ENCODE assay signal across 1 cellular context in the genomic region with DNA sequence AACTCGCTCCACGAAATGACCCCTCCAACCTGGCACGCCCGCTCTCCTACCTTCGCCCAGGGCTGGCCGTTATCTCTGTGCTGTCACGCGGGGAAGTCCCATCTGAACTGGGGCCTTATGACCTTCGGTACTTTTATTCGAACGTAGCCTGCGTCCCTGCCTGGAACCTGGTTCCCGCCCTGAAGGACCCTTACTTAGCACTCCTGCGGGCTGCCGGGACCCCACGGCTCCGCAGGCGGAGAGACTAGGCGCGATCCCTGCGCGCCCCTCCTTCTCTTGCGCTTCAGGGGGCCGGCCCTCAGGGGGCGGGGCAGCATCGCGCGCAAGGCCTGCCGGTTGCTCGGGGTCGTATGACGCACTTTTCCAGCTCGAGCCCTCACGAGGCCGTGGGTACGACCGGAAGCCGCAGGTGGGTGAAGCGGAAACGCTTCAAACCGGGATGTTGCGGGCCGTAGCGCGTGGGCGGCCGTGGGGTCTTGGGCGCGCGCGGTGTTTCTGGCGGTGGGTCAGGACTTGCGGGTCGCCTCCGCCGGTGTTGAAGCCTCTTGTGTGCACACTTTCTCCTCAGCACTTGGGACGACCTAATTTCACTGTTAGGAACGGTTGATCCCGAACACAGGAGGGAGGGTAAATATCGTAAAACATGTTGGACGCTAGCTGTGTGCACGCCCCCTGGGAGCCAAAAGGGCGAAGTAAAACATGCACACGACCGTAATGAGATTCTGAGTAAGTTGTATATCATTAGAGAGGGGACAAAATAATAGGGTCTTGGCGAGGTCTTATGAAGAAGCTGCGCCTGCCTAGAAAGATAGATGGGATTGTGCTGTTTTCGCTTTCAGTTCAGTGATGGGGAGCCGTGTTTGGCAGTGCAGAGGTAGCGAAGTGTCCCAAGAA.
TF ChIP-seq lines count a peak whose summit lies in the region.

A gene (plus strand): TSS at position 325 of the 894 bp plus-strand sequence. CDS start 6,991 bp downstream, outside the sequence.
A gene with protein sequence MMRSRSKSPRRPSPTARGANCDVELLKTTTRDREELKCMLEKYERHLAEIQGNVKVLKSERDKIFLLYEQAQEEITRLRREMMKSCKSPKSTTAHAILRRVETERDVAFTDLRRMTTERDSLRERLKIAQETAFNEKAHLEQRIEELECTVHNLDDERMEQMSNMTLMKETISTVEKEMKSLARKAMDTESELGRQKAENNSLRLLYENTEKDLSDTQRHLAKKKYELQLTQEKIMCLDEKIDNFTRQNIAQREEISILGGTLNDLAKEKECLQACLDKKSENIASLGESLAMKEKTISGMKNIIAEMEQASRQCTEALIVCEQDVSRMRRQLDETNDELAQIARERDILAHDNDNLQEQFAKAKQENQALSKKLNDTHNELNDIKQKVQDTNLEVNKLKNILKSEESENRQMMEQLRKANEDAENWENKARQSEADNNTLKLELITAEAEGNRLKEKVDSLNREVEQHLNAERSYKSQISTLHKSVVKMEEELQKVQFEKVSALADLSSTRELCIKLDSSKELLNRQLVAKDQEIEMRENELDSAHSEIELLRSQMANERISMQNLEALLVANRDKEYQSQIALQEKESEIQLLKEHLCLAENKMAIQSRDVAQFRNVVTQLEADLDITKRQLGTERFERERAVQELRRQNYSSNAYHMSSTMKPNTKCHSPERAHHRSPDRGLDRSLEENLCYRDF (minus strand): TSS at position 300 of the 894 bp plus-strand sequence. CDS start 45,503 bp downstream, outside the sequence.

TF ChIP-seq in HepG2, 621 proteins besides CTCF, POLR2A, EP300 and RAD21 (continued from another document and continues in another):
- TF ChIP-seq, protein P1, sequence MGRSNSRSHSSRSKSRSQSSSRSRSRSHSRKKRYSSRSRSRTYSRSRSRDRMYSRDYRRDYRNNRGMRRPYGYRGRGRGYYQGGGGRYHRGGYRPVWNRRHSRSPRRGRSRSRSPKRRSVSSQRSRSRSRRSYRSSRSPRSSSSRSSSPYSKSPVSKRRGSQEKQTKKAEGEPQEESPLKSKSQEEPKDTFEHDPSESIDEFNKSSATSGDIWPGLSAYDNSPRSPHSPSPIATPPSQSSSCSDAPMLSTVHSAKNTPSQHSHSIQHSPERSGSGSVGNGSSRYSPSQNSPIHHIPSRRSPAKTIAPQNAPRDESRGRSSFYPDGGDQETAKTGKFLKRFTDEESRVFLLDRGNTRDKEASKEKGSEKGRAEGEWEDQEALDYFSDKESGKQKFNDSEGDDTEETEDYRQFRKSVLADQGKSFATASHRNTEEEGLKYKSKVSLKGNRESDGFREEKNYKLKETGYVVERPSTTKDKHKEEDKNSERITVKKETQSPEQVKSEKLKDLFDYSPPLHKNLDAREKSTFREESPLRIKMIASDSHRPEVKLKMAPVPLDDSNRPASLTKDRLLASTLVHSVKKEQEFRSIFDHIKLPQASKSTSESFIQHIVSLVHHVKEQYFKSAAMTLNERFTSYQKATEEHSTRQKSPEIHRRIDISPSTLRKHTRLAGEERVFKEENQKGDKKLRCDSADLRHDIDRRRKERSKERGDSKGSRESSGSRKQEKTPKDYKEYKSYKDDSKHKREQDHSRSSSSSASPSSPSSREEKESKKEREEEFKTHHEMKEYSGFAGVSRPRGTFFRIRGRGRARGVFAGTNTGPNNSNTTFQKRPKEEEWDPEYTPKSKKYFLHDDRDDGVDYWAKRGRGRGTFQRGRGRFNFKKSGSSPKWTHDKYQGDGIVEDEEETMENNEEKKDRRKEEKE (IDR thresholded peaks at IDR 0.05): no peak
- peak; percentile 100 for TF ChIP-seq ZNF224 (CRISPR knock-in tag; IDR thresholded peaks at IDR 0.05)
- TF ChIP-seq TAF15 (IDR thresholded peaks at IDR 0.05; ENCODE audit: low read depth, low read length, poor library complexity, severe bottlenecking): peak; percentile 92
- TF ChIP-seq, protein P2, sequence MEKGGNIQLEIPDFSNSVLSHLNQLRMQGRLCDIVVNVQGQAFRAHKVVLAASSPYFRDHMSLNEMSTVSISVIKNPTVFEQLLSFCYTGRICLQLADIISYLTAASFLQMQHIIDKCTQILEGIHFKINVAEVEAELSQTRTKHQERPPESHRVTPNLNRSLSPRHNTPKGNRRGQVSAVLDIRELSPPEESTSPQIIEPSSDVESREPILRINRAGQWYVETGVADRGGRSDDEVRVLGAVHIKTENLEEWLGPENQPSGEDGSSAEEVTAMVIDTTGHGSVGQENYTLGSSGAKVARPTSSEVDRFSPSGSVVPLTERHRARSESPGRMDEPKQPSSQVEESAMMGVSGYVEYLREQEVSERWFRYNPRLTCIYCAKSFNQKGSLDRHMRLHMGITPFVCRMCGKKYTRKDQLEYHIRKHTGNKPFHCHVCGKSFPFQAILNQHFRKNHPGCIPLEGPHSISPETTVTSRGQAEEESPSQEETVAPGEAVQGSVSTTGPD (CRISPR knock-in tag; IDR thresholded peaks at IDR 0.05): no peak
- TF ChIP-seq, protein P3, sequence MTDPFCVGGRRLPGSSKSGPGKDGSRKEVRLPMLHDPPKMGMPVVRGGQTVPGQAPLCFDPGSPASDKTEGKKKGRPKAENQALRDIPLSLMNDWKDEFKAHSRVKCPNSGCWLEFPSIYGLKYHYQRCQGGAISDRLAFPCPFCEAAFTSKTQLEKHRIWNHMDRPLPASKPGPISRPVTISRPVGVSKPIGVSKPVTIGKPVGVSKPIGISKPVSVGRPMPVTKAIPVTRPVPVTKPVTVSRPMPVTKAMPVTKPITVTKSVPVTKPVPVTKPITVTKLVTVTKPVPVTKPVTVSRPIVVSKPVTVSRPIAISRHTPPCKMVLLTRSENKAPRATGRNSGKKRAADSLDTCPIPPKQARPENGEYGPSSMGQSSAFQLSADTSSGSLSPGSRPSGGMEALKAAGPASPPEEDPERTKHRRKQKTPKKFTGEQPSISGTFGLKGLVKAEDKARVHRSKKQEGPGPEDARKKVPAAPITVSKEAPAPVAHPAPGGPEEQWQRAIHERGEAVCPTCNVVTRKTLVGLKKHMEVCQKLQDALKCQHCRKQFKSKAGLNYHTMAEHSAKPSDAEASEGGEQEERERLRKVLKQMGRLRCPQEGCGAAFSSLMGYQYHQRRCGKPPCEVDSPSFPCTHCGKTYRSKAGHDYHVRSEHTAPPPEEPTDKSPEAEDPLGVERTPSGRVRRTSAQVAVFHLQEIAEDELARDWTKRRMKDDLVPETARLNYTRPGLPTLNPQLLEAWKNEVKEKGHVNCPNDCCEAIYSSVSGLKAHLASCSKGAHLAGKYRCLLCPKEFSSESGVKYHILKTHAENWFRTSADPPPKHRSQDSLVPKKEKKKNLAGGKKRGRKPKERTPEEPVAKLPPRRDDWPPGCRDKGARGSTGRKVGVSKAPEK (CRISPR knock-in tag; IDR thresholded peaks at IDR 0.05; ENCODE audit: borderline replicate concordance): peak; percentile 86
- no peak for TF ChIP-seq MED8 (CRISPR knock-in tag; IDR thresholded peaks at IDR 0.05; ENCODE audit: insufficient replicate concordance)
- peak; percentile 100 for TF ChIP-seq ZNF772 (CRISPR knock-in tag; IDR thresholded peaks at IDR 0.05)
- TF ChIP-seq, protein P4, sequence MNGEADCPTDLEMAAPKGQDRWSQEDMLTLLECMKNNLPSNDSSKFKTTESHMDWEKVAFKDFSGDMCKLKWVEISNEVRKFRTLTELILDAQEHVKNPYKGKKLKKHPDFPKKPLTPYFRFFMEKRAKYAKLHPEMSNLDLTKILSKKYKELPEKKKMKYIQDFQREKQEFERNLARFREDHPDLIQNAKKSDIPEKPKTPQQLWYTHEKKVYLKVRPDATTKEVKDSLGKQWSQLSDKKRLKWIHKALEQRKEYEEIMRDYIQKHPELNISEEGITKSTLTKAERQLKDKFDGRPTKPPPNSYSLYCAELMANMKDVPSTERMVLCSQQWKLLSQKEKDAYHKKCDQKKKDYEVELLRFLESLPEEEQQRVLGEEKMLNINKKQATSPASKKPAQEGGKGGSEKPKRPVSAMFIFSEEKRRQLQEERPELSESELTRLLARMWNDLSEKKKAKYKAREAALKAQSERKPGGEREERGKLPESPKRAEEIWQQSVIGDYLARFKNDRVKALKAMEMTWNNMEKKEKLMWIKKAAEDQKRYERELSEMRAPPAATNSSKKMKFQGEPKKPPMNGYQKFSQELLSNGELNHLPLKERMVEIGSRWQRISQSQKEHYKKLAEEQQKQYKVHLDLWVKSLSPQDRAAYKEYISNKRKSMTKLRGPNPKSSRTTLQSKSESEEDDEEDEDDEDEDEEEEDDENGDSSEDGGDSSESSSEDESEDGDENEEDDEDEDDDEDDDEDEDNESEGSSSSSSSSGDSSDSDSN (CRISPR knock-in tag; IDR thresholded peaks at IDR 0.05): peak; percentile 90
- peak; percentile 91 for TF ChIP-seq AHR (CRISPR knock-in tag; IDR thresholded peaks at IDR 0.05)
- TF ChIP-seq ZNF432 (CRISPR knock-in tag; IDR thresholded peaks at IDR 0.05; ENCODE audit: borderline replicate concordance): no peak
- peak; percentile 90 for TF ChIP-seq ZNF160 (CRISPR knock-in tag; IDR thresholded peaks at IDR 0.05)
- peak; percentile 61; the same call in 1 of the 2 replicates for TF ChIP-seq NFYC (CRISPR knock-in tag; IDR thresholded peaks at IDR 0.05)
- TF ChIP-seq MTF1 (CRISPR knock-in tag; IDR thresholded peaks at IDR 0.05): no peak
- TF ChIP-seq KDM5B (CRISPR knock-in tag; IDR thresholded peaks at IDR 0.05; ENCODE audit: borderline replicate concordance): peak; percentile 97
- TF ChIP-seq ZNF780A (CRISPR knock-in tag; IDR thresholded peaks at IDR 0.05): peak; percentile 78; the same call in 1 of the 2 replicates
- no peak for TF ChIP-seq JDP2 (CRISPR knock-in tag; IDR thresholded peaks at IDR 0.05; ENCODE audit: borderline replicate concordance)
- TF ChIP-seq ZNF879 (CRISPR knock-in tag; IDR thresholded peaks at IDR 0.05): peak; percentile 89
- TF ChIP-seq ZKSCAN5 (CRISPR knock-in tag; IDR thresholded peaks at IDR 0.05): peak; percentile 16; the same call in 1 of the 2 replicates
- TF ChIP-seq ZNF20 (CRISPR knock-in tag; IDR thresholded peaks at IDR 0.05): no peak
- TF ChIP-seq EZH2 (conservative IDR thresholded peaks at IDR 0.05; ENCODE audit: low read depth, low read length): no peak
- TF ChIP-seq, protein P5, sequence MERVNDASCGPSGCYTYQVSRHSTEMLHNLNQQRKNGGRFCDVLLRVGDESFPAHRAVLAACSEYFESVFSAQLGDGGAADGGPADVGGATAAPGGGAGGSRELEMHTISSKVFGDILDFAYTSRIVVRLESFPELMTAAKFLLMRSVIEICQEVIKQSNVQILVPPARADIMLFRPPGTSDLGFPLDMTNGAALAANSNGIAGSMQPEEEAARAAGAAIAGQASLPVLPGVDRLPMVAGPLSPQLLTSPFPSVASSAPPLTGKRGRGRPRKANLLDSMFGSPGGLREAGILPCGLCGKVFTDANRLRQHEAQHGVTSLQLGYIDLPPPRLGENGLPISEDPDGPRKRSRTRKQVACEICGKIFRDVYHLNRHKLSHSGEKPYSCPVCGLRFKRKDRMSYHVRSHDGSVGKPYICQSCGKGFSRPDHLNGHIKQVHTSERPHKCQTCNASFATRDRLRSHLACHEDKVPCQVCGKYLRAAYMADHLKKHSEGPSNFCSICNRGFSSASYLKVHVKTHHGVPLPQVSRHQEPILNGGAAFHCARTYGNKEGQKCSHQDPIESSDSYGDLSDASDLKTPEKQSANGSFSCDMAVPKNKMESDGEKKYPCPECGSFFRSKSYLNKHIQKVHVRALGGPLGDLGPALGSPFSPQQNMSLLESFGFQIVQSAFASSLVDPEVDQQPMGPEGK (CRISPR knock-in tag; IDR thresholded peaks at IDR 0.05): peak; percentile 88
- TF ChIP-seq, protein P6, sequence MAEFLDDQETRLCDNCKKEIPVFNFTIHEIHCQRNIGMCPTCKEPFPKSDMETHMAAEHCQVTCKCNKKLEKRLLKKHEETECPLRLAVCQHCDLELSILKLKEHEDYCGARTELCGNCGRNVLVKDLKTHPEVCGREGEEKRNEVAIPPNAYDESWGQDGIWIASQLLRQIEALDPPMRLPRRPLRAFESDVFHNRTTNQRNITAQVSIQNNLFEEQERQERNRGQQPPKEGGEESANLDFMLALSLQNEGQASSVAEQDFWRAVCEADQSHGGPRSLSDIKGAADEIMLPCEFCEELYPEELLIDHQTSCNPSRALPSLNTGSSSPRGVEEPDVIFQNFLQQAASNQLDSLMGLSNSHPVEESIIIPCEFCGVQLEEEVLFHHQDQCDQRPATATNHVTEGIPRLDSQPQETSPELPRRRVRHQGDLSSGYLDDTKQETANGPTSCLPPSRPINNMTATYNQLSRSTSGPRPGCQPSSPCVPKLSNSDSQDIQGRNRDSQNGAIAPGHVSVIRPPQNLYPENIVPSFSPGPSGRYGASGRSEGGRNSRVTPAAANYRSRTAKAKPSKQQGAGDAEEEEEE (CRISPR knock-in tag; IDR thresholded peaks at IDR 0.05; ENCODE audit: borderline replicate concordance): no peak; the same call in 1 of the 2 replicates
- TF ChIP-seq, protein P7, sequence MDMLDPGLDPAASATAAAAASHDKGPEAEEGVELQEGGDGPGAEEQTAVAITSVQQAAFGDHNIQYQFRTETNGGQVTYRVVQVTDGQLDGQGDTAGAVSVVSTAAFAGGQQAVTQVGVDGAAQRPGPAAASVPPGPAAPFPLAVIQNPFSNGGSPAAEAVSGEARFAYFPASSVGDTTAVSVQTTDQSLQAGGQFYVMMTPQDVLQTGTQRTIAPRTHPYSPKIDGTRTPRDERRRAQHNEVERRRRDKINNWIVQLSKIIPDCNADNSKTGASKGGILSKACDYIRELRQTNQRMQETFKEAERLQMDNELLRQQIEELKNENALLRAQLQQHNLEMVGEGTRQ (IDR thresholded peaks at IDR 0.05; ENCODE audit: low read depth, low read length): 0 out of 2 replicates have a peak, but pooled peaks have one; percentile 7
- TF ChIP-seq, protein P7 (CRISPR knock-in tag; IDR thresholded peaks at IDR 0.05; ENCODE audit: borderline replicate concordance): peak; percentile 79
- TF ChIP-seq SRY (CRISPR knock-in tag; IDR thresholded peaks at IDR 0.05): peak; percentile 97
- TF ChIP-seq, protein P8, sequence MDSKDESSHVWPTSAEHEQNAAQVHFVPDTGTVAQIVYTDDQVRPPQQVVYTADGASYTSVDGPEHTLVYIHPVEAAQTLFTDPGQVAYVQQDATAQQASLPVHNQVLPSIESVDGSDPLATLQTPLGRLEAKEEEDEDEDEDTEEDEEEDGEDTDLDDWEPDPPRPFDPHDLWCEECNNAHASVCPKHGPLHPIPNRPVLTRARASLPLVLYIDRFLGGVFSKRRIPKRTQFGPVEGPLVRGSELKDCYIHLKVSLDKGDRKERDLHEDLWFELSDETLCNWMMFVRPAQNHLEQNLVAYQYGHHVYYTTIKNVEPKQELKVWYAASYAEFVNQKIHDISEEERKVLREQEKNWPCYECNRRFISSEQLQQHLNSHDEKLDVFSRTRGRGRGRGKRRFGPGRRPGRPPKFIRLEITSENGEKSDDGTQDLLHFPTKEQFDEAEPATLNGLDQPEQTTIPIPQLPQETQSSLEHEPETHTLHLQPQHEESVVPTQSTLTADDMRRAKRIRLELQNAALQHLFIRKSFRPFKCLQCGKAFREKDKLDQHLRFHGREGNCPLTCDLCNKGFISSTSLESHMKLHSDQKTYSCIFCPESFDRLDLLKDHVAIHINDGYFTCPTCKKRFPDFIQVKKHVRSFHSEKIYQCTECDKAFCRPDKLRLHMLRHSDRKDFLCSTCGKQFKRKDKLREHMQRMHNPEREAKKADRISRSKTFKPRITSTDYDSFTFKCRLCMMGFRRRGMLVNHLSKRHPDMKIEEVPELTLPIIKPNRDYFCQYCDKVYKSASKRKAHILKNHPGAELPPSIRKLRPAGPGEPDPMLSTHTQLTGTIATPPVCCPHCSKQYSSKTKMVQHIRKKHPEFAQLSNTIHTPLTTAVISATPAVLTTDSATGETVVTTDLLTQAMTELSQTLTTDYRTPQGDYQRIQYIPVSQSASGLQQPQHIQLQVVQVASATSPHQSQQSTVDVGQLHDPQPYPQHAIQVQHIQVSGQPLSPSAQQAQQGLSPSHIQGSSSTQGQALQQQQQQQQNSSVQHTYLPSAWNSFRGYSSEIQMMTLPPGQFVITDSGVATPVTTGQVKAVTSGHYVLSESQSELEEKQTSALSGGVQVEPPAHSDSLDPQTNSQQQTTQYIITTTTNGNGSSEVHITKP (CRISPR knock-in tag; IDR thresholded peaks at IDR 0.05; ENCODE audit: low read depth): peak; percentile 89
